Comparison of ENCODE assay signal across 24 cellular contexts in the genomic region with DNA sequence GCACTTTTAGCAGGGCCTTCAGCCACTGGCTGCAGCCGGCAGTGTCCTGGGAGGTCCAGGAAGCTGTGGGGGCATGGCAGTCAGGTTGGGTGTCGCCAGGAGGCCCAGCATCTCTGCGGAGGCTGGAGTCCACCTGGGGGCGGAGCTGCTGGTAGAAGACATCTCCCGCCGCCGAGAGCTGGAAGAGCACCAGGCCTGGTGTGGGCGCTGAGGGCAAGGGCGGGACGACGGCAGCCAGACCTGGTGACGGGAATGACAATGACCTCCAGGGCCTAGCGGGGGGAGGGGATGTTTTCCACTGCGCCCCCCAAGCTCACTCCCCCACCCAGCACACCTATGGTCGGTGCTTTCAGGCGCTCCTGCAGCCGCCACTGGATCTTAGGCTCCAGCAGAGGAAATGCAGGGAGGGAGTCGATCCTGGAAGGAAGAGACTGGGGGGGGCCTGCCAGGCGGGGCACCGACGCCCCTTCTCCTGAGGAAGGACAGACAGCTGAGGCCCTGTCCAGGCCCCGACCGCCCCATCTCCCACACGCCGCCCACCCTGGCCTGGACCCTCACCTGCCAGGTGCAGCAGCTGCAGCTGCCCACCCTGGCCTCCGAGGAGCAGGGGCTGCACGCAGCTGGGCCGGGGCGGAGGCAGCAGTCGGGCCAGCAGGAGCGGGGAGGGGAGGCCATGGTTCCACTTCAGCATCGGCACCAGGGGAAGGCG. TPM values are rescaled to one million over a fixed set of nuclear protein-coding genes. Genes with fewer than 3 reads are reported as not detected.
"Had no signal": no experiment of that assay in that cellular context is flagged by ENCODE, and none has a peak within 500 bp of the region (broad histone marks: within the 10 kb centered on the region; RNA-seq: fewer than 3 reads in every experiment).

No MANE protein-coding gene starts in this region.

- DNase-seq: activated CD4-positive, alpha-beta memory T cell treated with anti-CD3 and anti-CD28 coated beads for 36 hours; activated CD4-positive, alpha-beta T cell treated with anti-CD3 and anti-CD28 coated beads, Interleukin-2, amount 10 ng/mL, durations not matched to agents 7 days and 5 days; activated CD4-positive, CD25-positive, alpha-beta regulatory T cell; activated CD8-positive, alpha-beta memory T cell treated with anti-CD3 and anti-CD28 coated beads for 24 hours; activated effector memory CD4-positive, alpha-beta T cell treated with anti-CD3 and anti-CD28 coated beads, Interleukin-2, amount 50 U/mL, for 16 hours; activated naive CD4-positive, alpha-beta T cell treated with anti-CD3 and anti-CD28 coated beads for 36 hours; activated T-cell treated with anti-CD3 and anti-CD28 coated beads, Interleukin-2, amount 50 U/mL, for 4 hours; amygdala; brain microvascular endothelial cell; Karpas-422; MM.1S; NCI-H1105; NCI-H1436; NCI-H1694 treated with DMSO at 0.1 percent for 48 hours; NCI-H2029 treated with DMSO at 0.1 percent for 48 hours; NCI-H510A treated with DMSO at 0.1 percent for 48 hours; NCI-H69; NK-92 treated with Interleukin-12 subunit alpha and Interleukin-12 subunit beta, amount 100 ng/mL, for 24 hours; Peyer's patch; SIG-M5; T-helper 17 cell; T-helper 9 cell had no signal

- ATAC-seq: activated T-cell treated with anti-CD3 and anti-CD28 coated beads, Interleukin-2, amount 50 U/mL, for 4 hours; T-helper 17 cell had no signal

- H3K4me3 ChIP-seq: cardiac muscle cell, Peyer's patch had no signal

- H3K27ac ChIP-seq: brain microvascular endothelial cell, cardiac muscle cell, Peyer's patch, VCaP had no signal

- H3K9me3 ChIP-seq: Peyer's patch had no signal

- H3K27me3 ChIP-seq: brain microvascular endothelial cell, cardiac muscle cell, Peyer's patch had no signal

RNA-seq across cellular contexts. Expression of a gene that starts 11.2 kb away (rescaled TPM):
- total RNA-seq: activated CD4-positive, alpha-beta T cell treated with anti-CD3 and anti-CD28 coated beads, Interleukin-2, amount 10 ng/mL, durations not matched to agents 7 days and 5 days; cardiac muscle cell; T-helper 17 cell had no signal
- polyA plus RNA-seq: cardiac muscle cell had no signal

RNA-seq across cellular contexts. Expression of a gene that starts 34.7 kb away (rescaled TPM):
- total RNA-seq: activated CD4-positive, alpha-beta memory T cell treated with anti-CD3 and anti-CD28 coated beads for 36 hours; activated naive CD4-positive, alpha-beta T cell treated with anti-CD3 and anti-CD28 coated beads for 36 hours; activated T-cell treated with anti-CD3 and anti-CD28 coated beads, Interleukin-2, amount 50 U/mL, for 4 hours; Peyer's patch; T-helper 17 cell had no signal
